Comparison of ENCODE assay signal across 7 cellular contexts in genomic region chr9:77649109-77649812, GRCh38. TPM values are rescaled to one million over a fixed set of nuclear protein-coding genes. Genes with fewer than 3 reads are reported as not detected.
A peak's percentile ranks its signal among the peaks of the same experiment; 100 is the strongest.
DNase-seq lines count a peak whose midpoint lies in the region; ATAC-seq and TF ChIP-seq lines count a peak whose summit lies in the region.

No MANE protein-coding gene starts in this region.

- no peaks in the 10 kb centered on the region for H3K9me2 ChIP-seq in OCI-LY7 (ENCODE audit: insufficient read depth, low read length)

- H4K20me1 ChIP-seq in OCI-LY7 (ENCODE audit: insufficient read depth, low read length), result no peaks in the 10 kb centered on the region

- H3K27ac Mint-ChIP-seq in progenitor cell of endocrine pancreas, result no peak overlapping the region

- H3K27ac ChIP-seq in OCI-LY7 (ENCODE audit: low read depth, low read length, poor library complexity, severe bottlenecking), result no peak overlapping the region

- no peaks in the 10 kb centered on the region for H3K9me3 ChIP-seq in OCI-LY7 (ENCODE audit: low read length)

- H3K4me1 ChIP-seq in OCI-LY7 (ENCODE audit: insufficient read depth, low read length, poor library complexity, severe bottlenecking), result no peaks in the 10 kb centered on the region

- POLR2A ChIA-PET in OCI-LY7 (lab: Charles Lee), result no interaction called here

- peaks cover 5% of the 10 kb centered on the region for H3K4me1 Mint-ChIP-seq in progenitor cell of endocrine pancreas (ENCODE audit: low read depth)

- peak overlapping the region; percentile 56 for H3K4me3 Mint-ChIP-seq in progenitor cell of endocrine pancreas (ENCODE audit: low read depth)

- no peak overlapping the region for H3K4me2 ChIP-seq in OCI-LY7 (ENCODE audit: low read length)

- CTCF ChIA-PET in OCI-LY7 (lab: Charles Lee; ENCODE audit: unreplicated experiment), result no interaction called here

- no peaks in the 10 kb centered on the region for H3K79me2 ChIP-seq in OCI-LY7 (ENCODE audit: insufficient read depth, low read depth, low read length)

- BruUV-seq in OCI-LY7 (replicated peaks; lab: Mats Ljungman, UMichigan), result no TSS peak

- ATAC-seq in GM21381 (IDR thresholded peaks at IDR 0.05; ENCODE audit: unreplicated experiment), result no peak

- peak; percentile 16 for DNase-seq in HFF-Myc (ENCODE audit: extremely low read depth, low read depth)
- DNase-seq in OCI-LY7 (ENCODE audit: low spot score), result no peak
- peak; percentile 56 for DNase-seq in fibroblast of the aortic adventitia (ENCODE audit: low read depth)
- no peak for DNase-seq in progenitor cell of endocrine pancreas (ENCODE audit: low spot score, unreplicated experiment)
- DNase-seq in NCI-H446 treated with DMSO at 0.1 percent for 48 hours (lab: John Stamatoyannopoulos, UW), result no peak
- no peak for DNase-seq in activated CD4-positive, alpha-beta T cell treated with anti-CD3 and anti-CD28 coated beads for 4 hours

- intact Hi-C loops in OCI-LY7 (cut with micrococcal nuclease; ENCODE audit: unreplicated experiment), result no loop called here

- H3K4me3 ChIP-seq in HFF-Myc (replicated peaks; ENCODE audit: low read depth, low read length), result peak overlapping the region; percentile 43
- no peak overlapping the region for H3K4me3 ChIP-seq in OCI-LY7 (ENCODE audit: low read depth, low read length, poor library complexity, severe bottlenecking)
- H3K4me3 ChIP-seq in fibroblast of the aortic adventitia (ENCODE audit: low read depth, low read length), result no peak overlapping the region

- no peak overlapping the region for H2AFZ ChIP-seq in OCI-LY7 (ENCODE audit: low read length)

- TF ChIP-seq CTCF in HFF-Myc (IDR thresholded peaks at IDR 0.05; ENCODE audit: low read depth, low read length, missing control alignments), result peak; percentile 14
- TF ChIP-seq CTCF in OCI-LY7 (conservative IDR thresholded peaks at IDR 0.05; ENCODE audit: low read length), result peak; percentile 57
- TF ChIP-seq CTCF in fibroblast of the aortic adventitia (IDR thresholded peaks at IDR 0.05; ENCODE audit: insufficient read depth, low read length), result peak; percentile 42
- TF ChIP-seq CTCF in progenitor cell of endocrine pancreas (IDR thresholded peaks at IDR 0.05; ENCODE audit: unreplicated experiment), result peak; percentile 35

- H3K27me3 Mint-ChIP-seq in progenitor cell of endocrine pancreas, result peaks cover 30% of the 10 kb centered on the region

- H3K36me3 ChIP-seq in OCI-LY7 (ENCODE audit: insufficient read depth, low read length), result no peaks in the 10 kb centered on the region

- H3K36me3 Mint-ChIP-seq in progenitor cell of endocrine pancreas (ENCODE audit: insufficient read depth), result peaks cover 2% of the 10 kb centered on the region

- H3K9me3 Mint-ChIP-seq in progenitor cell of endocrine pancreas (ENCODE audit: low read depth), result no peaks in the 10 kb centered on the region

RNA-seq across cellular contexts. Expression of gene GNA14, which starts 1.1 kb away (rescaled TPM):
- total RNA-seq in OCI-LY7 (2014; rRNA removed; shearing (Covaris generic)), result not detected in 2 replicates
- total RNA-seq in OCI-LY7 (2022) (not detected in 2 replicates), fibroblast of the aortic adventitia (ENCODE audit: low replicate concordance) (1.5 and 6.1 TPM in 2 replicates), progenitor cell of endocrine pancreas (0.14 and 0.31 TPM in 2 replicates)

Comparison
In these comparisons a context has a peak if more than half of its experiments do, and no peak if none do; other contexts are left out.
1. DNase-seq: peak in HFF-Myc (single experiment) and fibroblast of the aortic adventitia (single experiment); none in OCI-LY7 (single experiment), progenitor cell of endocrine pancreas (single experiment), NCI-H446 treated with DMSO at 0.1 percent for 48 hours (single experiment) and activated CD4-positive, alpha-beta T cell treated with anti-CD3 and anti-CD28 coated beads for 4 hours (0 of 2).
2. Peak in every context shown above with its lines, with median percentiles within 50 percentile points of each other: CTCF ChIP-seq.